8 cellular contexts compared by ENCODE assay signal in genomic region chrX:129653985-129654651, GRCh38. TPM values are rescaled to one million over a fixed set of nuclear protein-coding genes. Genes with fewer than 3 reads are reported as not detected.
DNase-seq lines count a peak whose midpoint lies in the region; ATAC-seq and TF ChIP-seq lines count a peak whose summit lies in the region.

No MANE protein-coding gene starts in this region.

- no peaks in the 10 kb centered on the region for H3K36me3 Mint-ChIP-seq in endodermal cell (ENCODE audit: low read depth)
- H3K36me3 Mint-ChIP-seq in naive thymus-derived CD8-positive, alpha-beta T cell, result no peaks in the 10 kb centered on the region

- WGBS in endodermal cell (ENCODE audit: insufficient coverage in 1 of 2, insufficient read length in 1 of 2), 2 experiments, result 3% methylated on average over 55 of the region's 57 CpGs; no CpG with 5 or more reads in 1 of the 2 experiments

- no peaks in the 10 kb centered on the region for H3K4me1 ChIP-seq in endodermal cell (ENCODE audit: control insufficient read depth, insufficient read depth, low read length)

- H3K4me1 Mint-ChIP-seq in endodermal cell, result peaks cover 5% of the 10 kb centered on the region
- peaks cover 0 to 19% (median 10%) of the 10 kb centered on the region in 4 donors for H3K4me1 Mint-ChIP-seq in naive thymus-derived CD8-positive, alpha-beta T cell

- peaks cover 57% of the 10 kb centered on the region for H3K27me3 ChIP-seq in endodermal cell (ENCODE audit: control insufficient read depth, insufficient read depth, low read length, poor library complexity, severe bottlenecking)

- H3K36me3 ChIP-seq in SK-N-MC (ENCODE audit: insufficient read depth, low read length), result no peaks in the 10 kb centered on the region
- H3K36me3 ChIP-seq in endodermal cell (ENCODE audit: control insufficient read depth, insufficient read depth, low read length), result no peaks in the 10 kb centered on the region

- peaks cover 8% of the 10 kb centered on the region for H3K9me3 Mint-ChIP-seq in endodermal cell
- no peaks in the 10 kb centered on the region for H3K9me3 Mint-ChIP-seq in naive thymus-derived CD8-positive, alpha-beta T cell

- no peak overlapping the region for H3K27ac Mint-ChIP-seq in endodermal cell
- H3K27ac Mint-ChIP-seq in naive thymus-derived CD8-positive, alpha-beta T cell, result peak overlapping the region in 1 of 10 donors; percentile 40

- H3K9me3 ChIP-seq in SK-N-MC (ENCODE audit: low read depth, low read length) (no peaks in the 10 kb centered on the region), endodermal cell (ENCODE audit: control insufficient read depth, low read length) (no peaks in the 10 kb centered on the region)

- H3K4me3 ChIP-seq in SK-N-MC (peak overlapping the region; percentile 66), endodermal cell (ENCODE audit: low read length) (peak overlapping the region; percentile 62)

- no peak for TF ChIP-seq CTCF in endodermal cell (conservative IDR thresholded peaks at IDR 0.05)

- POLR2A ChIA-PET in HEK293T (lab: Yijun Ruan, JAX), result no interaction called here
- POLR2A ChIA-PET in naive thymus-derived CD8-positive, alpha-beta T cell (lab: Charles Lee), result interaction anchor here (0.8 kb wide), 1 partner anchor 101 kb away, joined by 3 read pairs; no protein-coding TSS in a partner anchor

- DNase-seq in DMS153 (lab: John Stamatoyannopoulos, UW), result peak; percentile 12
- DNase-seq in DMS153 treated with DMSO at 0.1 percent for 48 hours (lab: John Stamatoyannopoulos, UW; ENCODE audit: unreplicated experiment), result no peak
- DNase-seq in HEK293T (ENCODE audit: extremely low spot score), result peak; percentile 62
- DNase-seq in SK-N-MC (ENCODE audit: low read depth, low spot score), result no peak
- peak; percentile 76 for DNase-seq in endodermal cell
- DNase-seq in naive thymus-derived CD8-positive, alpha-beta T cell, result peak in 1 of 10 donors; percentile 16

- peaks cover 89% of the 10 kb centered on the region for H3K27me3 Mint-ChIP-seq in endodermal cell (ENCODE audit: insufficient read depth)
- peaks cover 0 to 20% (median 2%) of the 10 kb centered on the region in 5 donors for H3K27me3 Mint-ChIP-seq in naive thymus-derived CD8-positive, alpha-beta T cell

- H3K9ac ChIP-seq in SK-N-MC (ENCODE audit: insufficient read length) (no peak overlapping the region), endodermal cell (ENCODE audit: extremely low read depth, low read length, poor library complexity, severe bottlenecking) (no peak overlapping the region)

- CTCF ChIA-PET in HEK293T (lab: Yijun Ruan, JAX), result interaction anchor here (1.3 to 1.4 kb wide), 2 partner anchors 18 to 73 kb away, joined by 4 to 5 read pairs; no protein-coding TSS in a partner anchor

- peak overlapping the region; percentile 53 for H3K4me3 Mint-ChIP-seq in endodermal cell
- H3K4me3 Mint-ChIP-seq in naive thymus-derived CD8-positive, alpha-beta T cell, result peak overlapping the region in 9 of 10 donors; percentile 26 to 76 (median 66)

- H3K27ac ChIP-seq in SK-N-MC (no peak overlapping the region), endodermal cell (ENCODE audit: low read depth, low read length) (no peak overlapping the region)

- ATAC-seq in naive thymus-derived CD8-positive, alpha-beta T cell, result peak; percentile 68 to 78
- ATAC-seq in HG03342 (IDR thresholded peaks at IDR 0.05; ENCODE audit: unreplicated experiment) (no peak), GM18873 (IDR thresholded peaks at IDR 0.05; ENCODE audit: low FRiP score, unreplicated experiment) (no peak)

TF ChIP-seq in HEK293T, 16 proteins besides CTCF, POLR2A, EP300 and RAD21:
- no peak for TF ChIP-seq CTBP1 (IDR thresholded peaks at IDR 0.05; ENCODE audit: borderline replicate concordance)
- no peak for TF ChIP-seq SP1 (IDR thresholded peaks at IDR 0.05)
- peak; percentile 72; the same call in 1 of the 2 replicates for TF ChIP-seq PKNOX1 (IDR thresholded peaks at IDR 0.05)
- TF ChIP-seq L3MBTL2 (conservative IDR thresholded peaks at IDR 0.05), result peak; percentile 40

RNA-seq across cellular contexts. Expression of gene APLN, which starts 0.6 kb away (rescaled TPM):
- total RNA-seq in endodermal cell, result under 1 TPM in 1 of 2 donors, not detected in 1; 0.22 TPM
- 0.64 TPM for polyA plus RNA-seq in endodermal cell (2013, experiment 1 of 2)
- 0.99 TPM for polyA plus RNA-seq in endodermal cell (2013, experiment 2 of 2)
- not detected for total RNA-seq in naive thymus-derived CD8-positive, alpha-beta T cell
- not detected for polyA plus RNA-seq in naive thymus-derived CD8-positive, alpha-beta T cell

Comparison
In these comparisons a context has a peak if more than half of its experiments do, and no peak if none do; other contexts are left out.
1. DNase-seq: peak in DMS153 (single experiment), HEK293T (single experiment) and endodermal cell (single experiment); none in DMS153 treated with DMSO at 0.1 percent for 48 hours (single experiment) and SK-N-MC (single experiment).
2. ATAC-seq: peak in naive thymus-derived CD8-positive, alpha-beta T cell (2 of 2); none in HG03342 (single experiment) and GM18873 (single experiment).